In genomic region chr21:44911384-44912157, GRCh38 we compare ENCODE assay signal across 8 cellular contexts. TPM values are rescaled to one million over a fixed set of nuclear protein-coding genes. Genes with fewer than 3 reads are reported as not detected.
DNase-seq lines count a peak whose midpoint lies in the region; ATAC-seq and TF ChIP-seq lines count a peak whose summit lies in the region.

No MANE protein-coding gene starts in this region.

- TF ChIP-seq CTCF in A673 (conservative IDR thresholded peaks at IDR 0.05; ENCODE audit: low read depth, low read length) (no peak), HEK293 (tag by site-specific recombination; IDR thresholded peaks at IDR 0.05) (no peak)

- POLR2A ChIA-PET in A673 (lab: Charles Lee; ENCODE audit: low non-redundant PET) = no interaction called here
- POLR2A ChIA-PET in HEK293 (lab: Yijun Ruan, JAX) = no interaction called here
- POLR2A ChIA-PET in activated naive CD8-positive, alpha-beta T cell treated with anti-CD3 and anti-CD28 coated beads, Interleukin-2, amount 10 ng/mL, durations not matched to agents 7 days and 5 days (lab: Charles Lee) = interaction anchor here (1.1 to 6.7 kb wide), 3 partner anchors 10 to 38 kb away, joined by 3 to 165 read pairs (median 8); partner anchors contain the start of genes ITGB2 and PTTG1IP

- BruUV-seq in A673 (replicated peaks; lab: Mats Ljungman, UMichigan) = no TSS peak

- peak; percentile 49 for DNase-seq in A673 (ENCODE audit: low spot score)
- peak; percentile 46 for DNase-seq in SHP77 treated with DMSO at 0.1 percent for 48 hours (lab: John Stamatoyannopoulos, UW)
- peak; percentile 79 for DNase-seq in activated naive CD8-positive, alpha-beta T cell treated with anti-CD3 and anti-CD28 coated beads, Interleukin-2, amount 10 ng/mL, durations not matched to agents 7 days and 5 days
- peak; percentile 70 to 73 (median 72) for DNase-seq in immature natural killer cell
- DNase-seq in stimulated activated CD8-positive, alpha-beta memory T cell treated with anti-CD3 and anti-CD28 coated beads, Interleukin-4, amount 100 ng/mL, for 48 hours = peak; percentile 72

- no peaks in the 10 kb centered on the region for H3K36me3 ChIP-seq in A673 (ENCODE audit: insufficient read depth, low read length, poor library complexity, severe bottlenecking)
- H3K36me3 ChIP-seq in HEK293 (ENCODE audit: control insufficient read depth in 2 of 2, insufficient read depth in 1 of 2, low read length in 2 of 2) = no peaks in the 10 kb centered on the region

- H3K4me3 ChIP-seq in A673 (ENCODE audit: low read depth, low read length, poor library complexity, severe bottlenecking) (no peak overlapping the region), HEK293 (ENCODE audit: low read depth, low read length) (no peak overlapping the region)

- H3K27ac ChIP-seq in A673 (ENCODE audit: low read depth, low read length, poor library complexity, severe bottlenecking) (peak overlapping the region; percentile 68), HEK293 (ENCODE audit: extremely low read depth, low read depth, low read length) (no peak overlapping the region)

- CTCF ChIA-PET in A673 (lab: Charles Lee) = interaction anchor here (0.6 kb wide), 1 partner anchor 21 kb away, joined by 3 read pairs; no protein-coding TSS in a partner anchor
- CTCF ChIA-PET in HEK293 (lab: Yijun Ruan, JAX) = interaction anchor here (0.6 to 0.9 kb wide), 2 partner anchors 16 to 19 kb away, joined by 3 read pairs; no protein-coding TSS in a partner anchor

- H3K4me1 ChIP-seq in A673 (ENCODE audit: insufficient read depth, low read length, poor library complexity, severe bottlenecking) (peaks cover 35% of the 10 kb centered on the region), HEK293 (ENCODE audit: control insufficient read depth, insufficient read depth, low read length) (no peaks in the 10 kb centered on the region)

- no peaks in the 10 kb centered on the region for H3K27me3 ChIP-seq in A673 (replicated peaks; ENCODE audit: insufficient read depth, low read depth, low read length, poor library complexity)

- H3K4me1 Mint-ChIP-seq in activated naive CD8-positive, alpha-beta T cell treated with anti-CD3 and anti-CD28 coated beads, Interleukin-2, amount 10 ng/mL, durations not matched to agents 7 days and 5 days = peaks cover 38% of the 10 kb centered on the region
- H3K4me1 Mint-ChIP-seq in immature natural killer cell = peaks cover 72 to 75% of the 10 kb centered on the region in 2 donors

- peaks cover 21% of the 10 kb centered on the region for H3K36me3 Mint-ChIP-seq in activated naive CD8-positive, alpha-beta T cell treated with anti-CD3 and anti-CD28 coated beads, Interleukin-2, amount 10 ng/mL, durations not matched to agents 7 days and 5 days
- peaks cover 8 to 27% (median 11%) of the 10 kb centered on the region in 3 donors for H3K36me3 Mint-ChIP-seq in immature natural killer cell

- no peaks in the 10 kb centered on the region for H3K9me3 ChIP-seq in A673 (ENCODE audit: low read depth, low read length, poor library complexity, severe bottlenecking)
- H3K9me3 ChIP-seq in HEK293 (ENCODE audit: control insufficient read depth, insufficient read depth, low read depth, low read length) = no peaks in the 10 kb centered on the region

- H3K4me3 Mint-ChIP-seq in activated naive CD8-positive, alpha-beta T cell treated with anti-CD3 and anti-CD28 coated beads, Interleukin-2, amount 10 ng/mL, durations not matched to agents 7 days and 5 days = peak overlapping the region; percentile 83
- peak overlapping the region; percentile 59 to 83 (median 78) for H3K4me3 Mint-ChIP-seq in immature natural killer cell

- H3K27me3 Mint-ChIP-seq in activated naive CD8-positive, alpha-beta T cell treated with anti-CD3 and anti-CD28 coated beads, Interleukin-2, amount 10 ng/mL, durations not matched to agents 7 days and 5 days = no peaks in the 10 kb centered on the region
- peaks cover 8 to 22% (median 12%) of the 10 kb centered on the region in 3 donors for H3K27me3 Mint-ChIP-seq in immature natural killer cell (ENCODE audit: low read depth in 3 of 3)

- peak; percentile 61 for ATAC-seq in activated naive CD8-positive, alpha-beta T cell treated with anti-CD3 and anti-CD28 coated beads, Interleukin-2, amount 10 ng/mL, durations not matched to agents 7 days and 5 days (ENCODE audit: low read depth)
- no peak for ATAC-seq in GM19455 (IDR thresholded peaks at IDR 0.05; ENCODE audit: unreplicated experiment)
- ATAC-seq in HG02852 (IDR thresholded peaks at IDR 0.05; ENCODE audit: unreplicated experiment) = no peak

- H3K27ac Mint-ChIP-seq in activated naive CD8-positive, alpha-beta T cell treated with anti-CD3 and anti-CD28 coated beads, Interleukin-2, amount 10 ng/mL, durations not matched to agents 7 days and 5 days = peak overlapping the region; percentile 97
- peak overlapping the region; percentile 87 to 98 (median 90) for H3K27ac Mint-ChIP-seq in immature natural killer cell

- intact Hi-C loops in A673 (cut with micrococcal nuclease; ENCODE audit: unreplicated experiment) = no loop called here

- no peaks in the 10 kb centered on the region for H3K9me3 Mint-ChIP-seq in activated naive CD8-positive, alpha-beta T cell treated with anti-CD3 and anti-CD28 coated beads, Interleukin-2, amount 10 ng/mL, durations not matched to agents 7 days and 5 days
- H3K9me3 Mint-ChIP-seq in immature natural killer cell = peaks cover 0 to 1% (median 0%) of the 10 kb centered on the region in 6 donors

TF ChIP-seq in HEK293, 187 proteins besides CTCF, POLR2A, EP300 and RAD21:
- TF ChIP-seq GLIS1 (tag by site-specific recombination; IDR thresholded peaks at IDR 0.05) = peak; percentile 84
- no peak for TF ChIP-seq ZNF501 (tag by site-specific recombination; IDR thresholded peaks at IDR 0.05)

RNA-seq across cellular contexts. Expression of gene ITGB2, which starts 9.1 kb away (rescaled TPM):
- 5.0 and 7.4 TPM in 2 replicates for total RNA-seq in A673 (2021)
- 100 to 1,000 TPM; 416 to 452 TPM for total RNA-seq in activated naive CD8-positive, alpha-beta T cell treated with anti-CD3 and anti-CD28 coated beads, Interleukin-2, amount 10 ng/mL, durations not matched to agents 7 days and 5 days
- 1,000 to 10,000 TPM; 1,416 to 2,161 (median 1,452) TPM for polyA plus RNA-seq in immature natural killer cell

RNA-seq across cellular contexts. Expression of gene SLX9, which starts 28.3 kb away (rescaled TPM):
- total RNA-seq in A673 (2021) = 114 and 115 TPM in 2 replicates
- 10 to 100 TPM; 44.2 to 44.3 TPM for total RNA-seq in activated naive CD8-positive, alpha-beta T cell treated with anti-CD3 and anti-CD28 coated beads, Interleukin-2, amount 10 ng/mL, durations not matched to agents 7 days and 5 days
- 10 to 100 TPM in 2 of 3 donors, 1 to 10 TPM in 1; 7.1 to 12.4 (median 11.3) TPM for polyA plus RNA-seq in immature natural killer cell

RNA-seq across cellular contexts. Expression of gene PTTG1IP, which starts 38.1 kb away (rescaled TPM):
- 216 and 217 TPM in 2 replicates for total RNA-seq in A673 (2021)
- total RNA-seq in activated naive CD8-positive, alpha-beta T cell treated with anti-CD3 and anti-CD28 coated beads, Interleukin-2, amount 10 ng/mL, durations not matched to agents 7 days and 5 days = 10 to 100 TPM; 66.1 to 73.2 TPM
- 100 to 1,000 TPM in 1 of 3 donors, 10 to 100 TPM in 2; 67.7 to 103 (median 92.9) TPM for polyA plus RNA-seq in immature natural killer cell

Comparison
In these comparisons a context has a peak if more than half of its experiments do, and no peak if none do; other contexts are left out.
1. RNA of gene ITGB2, which starts 9.1 kb away (total RNA-seq): 416 to 452 TPM in activated naive CD8-positive, alpha-beta T cell treated with anti-CD3 and anti-CD28 coated beads, Interleukin-2, amount 10 ng/mL, durations not matched to agents 7 days and 5 days; 5.0 to 7.4 TPM in A673; every median in the first group is over 10 times any median in the second.
2. Peak in every context shown above with its lines, with median percentiles within 50 percentile points of each other: DNase-seq.